22 cellular contexts compared by ENCODE assay signal in the genomic region with DNA sequence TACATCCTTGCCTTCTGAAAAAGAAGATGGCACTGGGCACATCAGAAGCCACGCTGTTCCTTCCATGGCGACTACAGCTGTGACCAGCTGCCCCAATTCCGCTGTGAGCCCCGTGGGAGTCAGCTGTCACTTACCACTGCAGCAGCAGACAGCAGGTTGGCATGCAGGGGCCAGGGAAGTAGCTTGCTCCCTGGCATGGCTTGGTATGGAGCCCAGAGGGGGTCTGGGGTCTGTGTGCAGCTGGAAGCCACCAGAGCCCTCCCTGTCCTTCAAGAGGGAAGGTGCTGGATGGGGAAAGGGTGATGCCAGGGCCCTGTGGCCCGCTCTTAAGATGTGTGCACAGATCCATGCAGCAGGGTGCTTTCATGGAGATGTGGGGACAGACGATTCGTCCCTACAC. TPM values are rescaled to one million over a fixed set of nuclear protein-coding genes. Genes with fewer than 3 reads are reported as not detected.
DNase-seq lines count a peak whose midpoint lies in the region; ATAC-seq, FAIRE-seq and TF ChIP-seq lines count a peak whose summit lies in the region.
"Had no signal": no experiment of that assay in that cellular context is flagged by ENCODE, and none has a peak within 500 bp of the region (broad histone marks: within the 10 kb centered on the region; RNA-seq: fewer than 3 reads in every experiment).

No MANE protein-coding gene starts in this region.

- no peaks in the 10 kb centered on the region for H3K36me3 Mint-ChIP-seq in activated T-helper 1 cell treated with anti-CD3 and anti-CD28 coated beads, Interleukin-12 subunit alpha, Interleukin-12 subunit beta, Interleukin-2, Interleukin-4 antibody, amounts not matched to agents 30 ng/mL and 10 ng/mL and 1 ng/mL, durations not matched to agents 14 hours and 24 hours and 36 hours (ENCODE audit: low read depth)
- no peaks in the 10 kb centered on the region for H3K36me3 Mint-ChIP-seq in neural progenitor cell

- no TSS peak for BruUV-seq in HepG2 (replicated peaks; lab: Mats Ljungman, UMichigan)
- BruUV-seq in PC-9 (replicated peaks; lab: Mats Ljungman, UMichigan) = no TSS peak

- H3K4me3 ChIP-seq in right lobe of liver (no peak overlapping the region), HepG2 (replicated peaks in 1 of 3; ENCODE audit: insufficient read depth in 1 of 3, low read depth in 2 of 3, low read length in 3 of 3) (no peak overlapping the region), neural progenitor cell (no peak overlapping the region), PC-9 (no peak overlapping the region)
- H3K4me3 ChIP-seq: A549, GM12878, GM23338, HAP-1, SJCRH30 had no signal

- H3K27ac Mint-ChIP-seq in activated T-helper 1 cell treated with anti-CD3 and anti-CD28 coated beads, Interleukin-12 subunit alpha, Interleukin-12 subunit beta, Interleukin-2, Interleukin-4 antibody, amounts not matched to agents 30 ng/mL and 10 ng/mL and 1 ng/mL, durations not matched to agents 14 hours and 24 hours and 36 hours = peak overlapping the region; percentile 8
- peak overlapping the region; percentile 39 for H3K27ac Mint-ChIP-seq in neural progenitor cell
- H3K27ac Mint-ChIP-seq: CD4-positive, alpha-beta T cell; GM23338 had no signal

- no peak overlapping the region for H3K4me2 ChIP-seq in HepG2 (ENCODE audit: low read depth, low read length)
- H3K4me2 ChIP-seq in neural progenitor cell = no peak overlapping the region
- H3K4me2 ChIP-seq in PC-9 = no peak overlapping the region
- H3K4me2 ChIP-seq: A549, GM23338 had no signal

- H3K9me3 ChIP-seq in right lobe of liver (no peaks in the 10 kb centered on the region), HepG2 (ENCODE audit: low read length) (no peaks in the 10 kb centered on the region), neural progenitor cell (ENCODE audit: low read depth) (no peaks in the 10 kb centered on the region), PC-9 (ENCODE audit: insufficient read depth, low read depth) (no peaks in the 10 kb centered on the region)
- H3K9me3 ChIP-seq: A549, BE2C, HAP-1, SJCRH30 had no signal

- H3K9ac ChIP-seq in HepG2 (ENCODE audit: insufficient read depth, low read depth, low read length) (no peak overlapping the region), neural progenitor cell (no peak overlapping the region)

- TF ChIP-seq EP300 in HepG2 (IDR thresholded peaks at IDR 0.05; ENCODE audit: low read depth in 2 of 2, low read length in 2 of 2) (no peak), HepG2 (CRISPR knock-in tag; IDR thresholded peaks at IDR 0.05; ENCODE audit: borderline replicate concordance) (no peak)

- H2AFZ ChIP-seq in HepG2 (ENCODE audit: low read length) = no peak overlapping the region
- no peak overlapping the region for H2AFZ ChIP-seq in neural progenitor cell (replicated peaks)
- H2AFZ ChIP-seq in PC-9 = no peak overlapping the region
- H2AFZ ChIP-seq: GM23338 had no signal

- H3K27me3 Mint-ChIP-seq in activated T-helper 1 cell treated with anti-CD3 and anti-CD28 coated beads, Interleukin-12 subunit alpha, Interleukin-12 subunit beta, Interleukin-2, Interleukin-4 antibody, amounts not matched to agents 30 ng/mL and 10 ng/mL and 1 ng/mL, durations not matched to agents 14 hours and 24 hours and 36 hours (ENCODE audit: insufficient read depth) = peaks cover 4% of the 10 kb centered on the region
- peaks cover 9% of the 10 kb centered on the region for H3K27me3 Mint-ChIP-seq in neural progenitor cell (ENCODE audit: insufficient read depth, low read depth)
- H3K27me3 Mint-ChIP-seq: CD4-positive, alpha-beta T cell had no signal

- intact Hi-C loops in right lobe of liver (cut with DNase I) (no loop called here), HepG2 (cut with micrococcal nuclease; ENCODE audit: unreplicated experiment) (loop anchor here (5.0 kb wide), 1 partner anchor 37 kb away; a partner anchor contains a TSS), PC-9 (cut with micrococcal nuclease; ENCODE audit: unreplicated experiment) (no loop called here)
- intact Hi-C loops in activated T-helper 1 cell treated with anti-CD3 and anti-CD28 coated beads, Interleukin-12 subunit alpha, Interleukin-12 subunit beta, Interleukin-2, Interleukin-4 antibody, amounts not matched to agents 30 ng/mL and 10 ng/mL and 1 ng/mL, durations not matched to agents 14 hours and 24 hours and 36 hours (cut with micrococcal nuclease) = no loop called here

- H3K4me3 Mint-ChIP-seq in activated T-helper 1 cell treated with anti-CD3 and anti-CD28 coated beads, Interleukin-12 subunit alpha, Interleukin-12 subunit beta, Interleukin-2, Interleukin-4 antibody, amounts not matched to agents 30 ng/mL and 10 ng/mL and 1 ng/mL, durations not matched to agents 14 hours and 24 hours and 36 hours = no peak overlapping the region
- H3K4me3 Mint-ChIP-seq in neural progenitor cell = no peak overlapping the region
- H3K4me3 Mint-ChIP-seq: CD4-positive, alpha-beta T cell; GM23338 had no signal

- H3F3A ChIP-seq in neural progenitor cell (ENCODE audit: low read depth) (peaks cover 5% of the 10 kb centered on the region), PC-9 (ENCODE audit: insufficient read depth, low read depth) (peaks cover 5% of the 10 kb centered on the region; the same call in 1 of the 2 replicates)

- H3K9me2 ChIP-seq in PC-9 (ENCODE audit: insufficient read depth) = no peaks in the 10 kb centered on the region

- POLR2A ChIA-PET in HepG2 (lab: Yijun Ruan, JAX) = no interaction called here
- POLR2A ChIA-PET in PC-9 (lab: Charles Lee; ENCODE audit: unreplicated experiment) = no interaction called here

- H3K36me3 ChIP-seq in right lobe of liver = no peaks in the 10 kb centered on the region
- H3K36me3 ChIP-seq in HepG2 (replicated peaks in 1 of 2; ENCODE audit: control insufficient read depth in 1 of 2, insufficient read depth in 2 of 2, low read length in 2 of 2) = no peaks in the 10 kb centered on the region
- H3K36me3 ChIP-seq in neural progenitor cell = no peaks in the 10 kb centered on the region
- no peaks in the 10 kb centered on the region for H3K36me3 ChIP-seq in PC-9 (ENCODE audit: low read depth)
- H3K36me3 ChIP-seq: BE2C, HAP-1, SJCRH30 had no signal

- CTCF ChIA-PET in HepG2 (lab: Yijun Ruan, JAX; ENCODE audit: low intra/inter-chr PET ratio, low total read pairs) (no interaction called here), PC-9 (lab: Charles Lee) (no interaction called here)

- H3K4me1 ChIP-seq in right lobe of liver (peaks cover 0 to 24% (median 4%) of the 10 kb centered on the region in 4 donors), HepG2 (ENCODE audit: insufficient read depth, low read length) (peaks cover 88% of the 10 kb centered on the region), neural progenitor cell (no peaks in the 10 kb centered on the region), PC-9 (replicated peaks; ENCODE audit: insufficient read depth) (no peaks in the 10 kb centered on the region; the same call in 1 of the 2 replicates)

- no peak for FAIRE-seq in HepG2 (lab: Jason Lieb, UNC)
- FAIRE-seq: A549, GM12878 had no signal

- TF ChIP-seq POLR2A in right lobe of liver (IDR thresholded peaks at IDR 0.05) = no peak
- TF ChIP-seq POLR2A in HepG2 (IDR thresholded peaks at IDR 0.05; ENCODE audit: insufficient read depth in 1 of 2, low read depth in 2 of 2, low read length in 2 of 2) = no peak

- no peaks in the 10 kb centered on the region for H3K79me2 ChIP-seq in HepG2 (ENCODE audit: insufficient read depth, low read length)
- no peaks in the 10 kb centered on the region for H3K79me2 ChIP-seq in neural progenitor cell (ENCODE audit: low read depth)
- H3K79me2 ChIP-seq in PC-9 (ENCODE audit: low read depth) = no peaks in the 10 kb centered on the region

- TF ChIP-seq CTCF in right lobe of liver (IDR thresholded peaks at IDR 0.05) (no peak), HepG2 (CRISPR knock-in tag; IDR thresholded peaks at IDR 0.05) (no peak), neural progenitor cell (IDR thresholded peaks at IDR 0.05) (no peak), PC-9 (conservative IDR thresholded peaks at IDR 0.05) (no peak)

- no peak for ATAC-seq in right lobe of liver
- ATAC-seq in HepG2 = no peak
- ATAC-seq: A549, GM12878, GM23338 had no signal

- no peak for TF ChIP-seq RAD21 in HepG2 (CRISPR knock-in tag; IDR thresholded peaks at IDR 0.05)

- 65% methylated on average over 3 of the region's 7 CpGs for WGBS in right lobe of liver (ENCODE audit: insufficient coverage, low coverage, low lambda C conversion rate, missing lambda C conversion rate)
- WGBS in HepG2 (ENCODE audit: low lambda C conversion rate) = 66% methylated on average over 7 of the region's 7 CpGs

- H3K27me3 ChIP-seq in right lobe of liver (no peaks in the 10 kb centered on the region), HepG2 (ENCODE audit: control insufficient read depth in 1 of 2, insufficient read depth in 2 of 2, low read length in 2 of 2) (no peaks in the 10 kb centered on the region; a peak in 1 of 5 replicates), neural progenitor cell (peaks cover 5% of the 10 kb centered on the region), PC-9 (ENCODE audit: insufficient read depth, low read depth) (no peaks in the 10 kb centered on the region)
- H3K27me3 ChIP-seq: SJCRH30 had no signal

- DNase-seq in right lobe of liver (peak in 2 of 3 donors; percentile 15 to 52), HepG2 (ENCODE audit: low spot score) (no peak), neural progenitor cell (ENCODE audit: low spot score) (no peak), NCI-H748 (lab: John Stamatoyannopoulos, UW; ENCODE audit: unreplicated experiment) (no peak), PC-9 (no peak)
- DNase-seq in activated T-helper 1 cell treated with anti-CD3 and anti-CD28 coated beads, Interleukin-12 subunit alpha, Interleukin-12 subunit beta, Interleukin-2, Interleukin-4 antibody, amounts not matched to agents 30 ng/mL and 10 ng/mL and 1 ng/mL, durations not matched to agents 14 hours and 24 hours and 36 hours (ENCODE audit: low spot score) = no peak
- no peak for DNase-seq in activated CD8-positive, alpha-beta memory T cell treated with anti-CD3 and anti-CD28 coated beads, Interleukin-2, amount 50 U/mL, for 4 hours
- DNase-seq: BE2C; CD4-positive, alpha-beta T cell; COR-L47; DND-41; Kasumi-1; NCI-H2081; NCI-H2171 treated with DMSO at 0.1 percent for 48 hours; NCI-H526; SJCRH30; T-helper 1 cell had no signal

- H4K20me1 ChIP-seq in HepG2 (ENCODE audit: insufficient read depth, low read length) = no peaks in the 10 kb centered on the region
- H4K20me1 ChIP-seq in neural progenitor cell (ENCODE audit: low read depth) = no peaks in the 10 kb centered on the region
- H4K20me1 ChIP-seq in PC-9 (ENCODE audit: insufficient read depth) = no peaks in the 10 kb centered on the region

- in situ Hi-C loops in HepG2 (cut with HindIII; ENCODE audit: extremely low pct_ligation_motif_present, low pct_unique_long_range_greater_than_20kb) = no loop called here

- H3K27ac ChIP-seq in right lobe of liver (no peak overlapping the region), HepG2 (ENCODE audit: extremely low read length, insufficient read depth, low read length) (no peak overlapping the region), neural progenitor cell (no peak overlapping the region), PC-9 (no peak overlapping the region)
- H3K27ac ChIP-seq: A549, SJCRH30 had no signal

- no peaks in the 10 kb centered on the region for H3K9me3 Mint-ChIP-seq in activated T-helper 1 cell treated with anti-CD3 and anti-CD28 coated beads, Interleukin-12 subunit alpha, Interleukin-12 subunit beta, Interleukin-2, Interleukin-4 antibody, amounts not matched to agents 30 ng/mL and 10 ng/mL and 1 ng/mL, durations not matched to agents 14 hours and 24 hours and 36 hours
- H3K9me3 Mint-ChIP-seq in neural progenitor cell = no peaks in the 10 kb centered on the region
- H3K9me3 Mint-ChIP-seq: CD4-positive, alpha-beta T cell; GM23338 had no signal

- no peaks in the 10 kb centered on the region for H3K4me1 Mint-ChIP-seq in activated T-helper 1 cell treated with anti-CD3 and anti-CD28 coated beads, Interleukin-12 subunit alpha, Interleukin-12 subunit beta, Interleukin-2, Interleukin-4 antibody, amounts not matched to agents 30 ng/mL and 10 ng/mL and 1 ng/mL, durations not matched to agents 14 hours and 24 hours and 36 hours (ENCODE audit: low read depth)
- peaks cover 24% of the 10 kb centered on the region for H3K4me1 Mint-ChIP-seq in neural progenitor cell

RNA-seq across cellular contexts. Expression of a gene that starts 4.6 kb away (rescaled TPM):
- 10 to 100 TPM; 16.4 to 30.2 (median 24.0) TPM for total RNA-seq in right lobe of liver
- 14.7 and 21.2 TPM in 2 replicates for total RNA-seq in HepG2 (2016; rRNA removed; fragmentation: Illumina TruSeq; extraction: Trizol)
- 3.8 and 5.1 TPM in 2 replicates for total RNA-seq in HepG2 (2016; cell fraction: cytosol; rRNA removed; fragmentation: Illumina TruSeq; extraction: Trizol; ENCODE audit: low read depth)
- 14.1 and 20.6 TPM in 2 replicates for total RNA-seq in HepG2 (2016; cell fraction: insoluble cytoplasmic fraction; rRNA removed; fragmentation: Illumina TruSeq; extraction: Trizol)
- total RNA-seq in HepG2 (2016; cell fraction: membrane; rRNA removed; fragmentation: Illumina TruSeq; extraction: Trizol) = 8.3 and 8.6 TPM in 2 replicates
- total RNA-seq in HepG2 (2016; cell fraction: nucleus; rRNA removed; fragmentation: Illumina TruSeq; extraction: Trizol) = 34.2 and 37.1 TPM in 2 replicates
- 17.6 and 22.1 TPM in 2 replicates for polyA plus RNA-seq in HepG2 (2011; rRNA removed)
- 11.0 and 12.5 TPM in 2 replicates for polyA plus RNA-seq in HepG2 (2011; cell fraction: cytosol; rRNA removed)
- 66.1 and 66.9 TPM in 2 replicates for polyA plus RNA-seq in HepG2 (2011; cell fraction: nucleus; rRNA removed)
- polyA plus RNA-seq in HepG2 (2012) = 15.7 and 19.2 TPM in 2 replicates
- polyA plus RNA-seq in HepG2 (2016; cell fraction: cytosol; fragmentation: Illumina TruSeq; extraction: Trizol; ENCODE audit: low read depth) = 1.2 TPM in 2 replicates
- 9.6 and 12.3 TPM in 2 replicates for polyA plus RNA-seq in HepG2 (2016; cell fraction: insoluble cytoplasmic fraction; fragmentation: Illumina TruSeq; extraction: Trizol; ENCODE audit: low read depth)
- 2.8 TPM in 2 replicates for polyA plus RNA-seq in HepG2 (2016; cell fraction: membrane; fragmentation: Illumina TruSeq; extraction: Trizol; ENCODE audit: low read depth)
- 46.7 and 52.0 TPM in 2 replicates for polyA plus RNA-seq in HepG2 (2016; cell fraction: nucleus; fragmentation: Illumina TruSeq; extraction: Trizol; ENCODE audit: insufficient read depth, low read depth)
- polyA minus RNA-seq in HepG2 (2011; rRNA and poly(A)+ RNA removed; ENCODE audit: low replicate concordance) = 30.7 and 49.9 TPM in 2 replicates
- 19.2 and 20.2 TPM in 2 replicates for polyA minus RNA-seq in HepG2 (2011; cell fraction: cytosol; rRNA and poly(A)+ RNA removed)
- 69.8 and 75.6 TPM in 2 replicates for polyA minus RNA-seq in HepG2 (2011; cell fraction: nucleus; rRNA and poly(A)+ RNA removed)
- 29.2 and 29.4 TPM in 2 replicates for total RNA-seq in activated T-helper 1 cell treated with anti-CD3 and anti-CD28 coated beads, Interleukin-12 subunit alpha, Interleukin-12 subunit beta, Interleukin-2, Interleukin-4 antibody, amounts not matched to agents 30 ng/mL and 10 ng/mL and 1 ng/mL, durations not matched to agents 14 hours and 24 hours and 36 hours
- total RNA-seq in neural progenitor cell (ENCODE audit: low replicate concordance) = 12.4 and 22.3 TPM in 2 replicates
- total RNA-seq in PC-9 (2021) = 52.9 and 55.4 TPM in 2 replicates

RNA-seq across cellular contexts. Expression of a gene that starts 37.3 kb away (rescaled TPM):
- total RNA-seq in right lobe of liver (100 to 1,000 TPM in 1 of 6 experiments, 10 to 100 TPM in 5; 15.1 to 101 (median 55.8) TPM), HepG2 (2016; rRNA removed; fragmentation: Illumina TruSeq; extraction: Trizol) (0.71 and 0.74 TPM in 2 replicates), neural progenitor cell (ENCODE audit: low replicate concordance) (not detected in 2 replicates), PC-9 (2021) (not detected in 2 replicates)
- 0.09 TPM in 1 of 2 replicates, not detected in the other for total RNA-seq in HepG2 (2016; cell fraction: cytosol; rRNA removed; fragmentation: Illumina TruSeq; extraction: Trizol; ENCODE audit: low read depth)
- 0.39 and 0.97 TPM in 2 replicates for total RNA-seq in HepG2 (2016; cell fraction: insoluble cytoplasmic fraction; rRNA removed; fragmentation: Illumina TruSeq; extraction: Trizol)
- total RNA-seq in HepG2 (2016; cell fraction: membrane; rRNA removed; fragmentation: Illumina TruSeq; extraction: Trizol) = 0.24 and 0.25 TPM in 2 replicates
- total RNA-seq in HepG2 (2016; cell fraction: nucleus; rRNA removed; fragmentation: Illumina TruSeq; extraction: Trizol) = 0.69 and 0.87 TPM in 2 replicates
- 1.3 and 2.0 TPM in 2 replicates for polyA plus RNA-seq in HepG2 (2011; rRNA removed)
- 0.65 and 0.95 TPM in 2 replicates for polyA plus RNA-seq in HepG2 (2011; cell fraction: cytosol; rRNA removed)
- 6.6 and 8.2 TPM in 2 replicates for polyA plus RNA-seq in HepG2 (2011; cell fraction: nucleus; rRNA removed)
- 1.1 and 2.5 TPM in 2 replicates for polyA plus RNA-seq in HepG2 (2012)
- 0.12 and 0.17 TPM in 2 replicates for polyA plus RNA-seq in HepG2 (2016; cell fraction: cytosol; fragmentation: Illumina TruSeq; extraction: Trizol; ENCODE audit: low read depth)
- 0.78 and 0.88 TPM in 2 replicates for polyA plus RNA-seq in HepG2 (2016; cell fraction: insoluble cytoplasmic fraction; fragmentation: Illumina TruSeq; extraction: Trizol; ENCODE audit: low read depth)
- 0.21 and 0.22 TPM in 2 replicates for polyA plus RNA-seq in HepG2 (2016; cell fraction: membrane; fragmentation: Illumina TruSeq; extraction: Trizol; ENCODE audit: low read depth)
- polyA plus RNA-seq in HepG2 (2016; cell fraction: nucleus; fragmentation: Illumina TruSeq; extraction: Trizol; ENCODE audit: insufficient read depth, low read depth) = 2.7 and 2.8 TPM in 2 replicates
- polyA minus RNA-seq in HepG2 (2011; rRNA and poly(A)+ RNA removed; ENCODE audit: low replicate concordance) = 2.2 TPM in 1 of 2 replicates, not detected in the other
- polyA minus RNA-seq in HepG2 (2011; cell fraction: cytosol; rRNA and poly(A)+ RNA removed) = 0.53 and 0.59 TPM in 2 replicates
- polyA minus RNA-seq in HepG2 (2011; cell fraction: nucleus; rRNA and poly(A)+ RNA removed) = 0.75 and 1.2 TPM in 2 replicates
- not detected in 2 replicates for total RNA-seq in activated T-helper 1 cell treated with anti-CD3 and anti-CD28 coated beads, Interleukin-12 subunit alpha, Interleukin-12 subunit beta, Interleukin-2, Interleukin-4 antibody, amounts not matched to agents 30 ng/mL and 10 ng/mL and 1 ng/mL, durations not matched to agents 14 hours and 24 hours and 36 hours
- total RNA-seq: CD4-positive, alpha-beta T cell; GM12878; GM23338; MCF 10A; SJCRH30 had no signal
- polyA plus RNA-seq: A549, GM23338 had no signal

RNA-seq across cellular contexts. Expression of a gene that starts 43.7 kb away (rescaled TPM):
- total RNA-seq in right lobe of liver (10 to 100 TPM; 23.5 to 48.9 (median 28.2) TPM), HepG2 (2016; rRNA removed; fragmentation: Illumina TruSeq; extraction: Trizol) (16.1 and 43.1 TPM in 2 replicates), neural progenitor cell (ENCODE audit: low replicate concordance) (0.09 and 0.34 TPM in 2 replicates), PC-9 (2021) (0.52 and 1.2 TPM in 2 replicates)
- 8.0 and 11.1 TPM in 2 replicates for total RNA-seq in HepG2 (2016; cell fraction: cytosol; rRNA removed; fragmentation: Illumina TruSeq; extraction: Trizol; ENCODE audit: low read depth)
- 15.2 and 40.9 TPM in 2 replicates for total RNA-seq in HepG2 (2016; cell fraction: insoluble cytoplasmic fraction; rRNA removed; fragmentation: Illumina TruSeq; extraction: Trizol)
- total RNA-seq in HepG2 (2016; cell fraction: membrane; rRNA removed; fragmentation: Illumina TruSeq; extraction: Trizol) = 18.0 and 22.7 TPM in 2 replicates
- 29.6 and 33.9 TPM in 2 replicates for total RNA-seq in HepG2 (2016; cell fraction: nucleus; rRNA removed; fragmentation: Illumina TruSeq; extraction: Trizol)
- polyA plus RNA-seq in HepG2 (2011; rRNA removed) = 32.0 and 50.7 TPM in 2 replicates
- polyA plus RNA-seq in HepG2 (2011; cell fraction: cytosol; rRNA removed) = 31.3 and 65.1 TPM in 2 replicates
- 65.1 and 66.5 TPM in 2 replicates for polyA plus RNA-seq in HepG2 (2011; cell fraction: nucleus; rRNA removed)
- 30.3 and 44.6 TPM in 2 replicates for polyA plus RNA-seq in HepG2 (2012)
- 10.6 and 12.9 TPM in 2 replicates for polyA plus RNA-seq in HepG2 (2016; cell fraction: cytosol; fragmentation: Illumina TruSeq; extraction: Trizol; ENCODE audit: low read depth)
- 21.1 and 21.2 TPM in 2 replicates for polyA plus RNA-seq in HepG2 (2016; cell fraction: insoluble cytoplasmic fraction; fragmentation: Illumina TruSeq; extraction: Trizol; ENCODE audit: low read depth)
- 18.9 and 20.1 TPM in 2 replicates for polyA plus RNA-seq in HepG2 (2016; cell fraction: membrane; fragmentation: Illumina TruSeq; extraction: Trizol; ENCODE audit: low read depth)
- polyA plus RNA-seq in HepG2 (2016; cell fraction: nucleus; fragmentation: Illumina TruSeq; extraction: Trizol; ENCODE audit: insufficient read depth, low read depth) = 72.0 and 85.3 TPM in 2 replicates
- 47.2 TPM in 1 of 2 replicates, not detected in the other for polyA minus RNA-seq in HepG2 (2011; rRNA and poly(A)+ RNA removed; ENCODE audit: low replicate concordance)
- 30.8 and 35.4 TPM in 2 replicates for polyA minus RNA-seq in HepG2 (2011; cell fraction: cytosol; rRNA and poly(A)+ RNA removed)
- polyA minus RNA-seq in HepG2 (2011; cell fraction: nucleus; rRNA and poly(A)+ RNA removed) = 5.7 and 6.3 TPM in 2 replicates
- total RNA-seq in activated T-helper 1 cell treated with anti-CD3 and anti-CD28 coated beads, Interleukin-12 subunit alpha, Interleukin-12 subunit beta, Interleukin-2, Interleukin-4 antibody, amounts not matched to agents 30 ng/mL and 10 ng/mL and 1 ng/mL, durations not matched to agents 14 hours and 24 hours and 36 hours = not detected in 2 replicates
- total RNA-seq: CD4-positive, alpha-beta T cell; GM12878; MCF 10A; SJCRH30 had no signal
- polyA plus RNA-seq: GM12878 had no signal

Comparison
In these comparisons a context has a peak if more than half of its experiments do, and no peak if none do; other contexts are left out.
1. DNase-seq: peak in right lobe of liver (2 of 3); none in HepG2 (single experiment), activated T-helper 1 cell treated with anti-CD3 and anti-CD28 coated beads, Interleukin-12 subunit alpha, Interleukin-12 subunit beta, Interleukin-2, Interleukin-4 antibody, amounts not matched to agents 30 ng/mL and 10 ng/mL and 1 ng/mL, durations not matched to agents 14 hours and 24 hours and 36 hours (single experiment), neural progenitor cell (single experiment), NCI-H748 (single experiment), activated CD8-positive, alpha-beta memory T cell treated with anti-CD3 and anti-CD28 coated beads, Interleukin-2, amount 50 U/mL, for 4 hours (single experiment) and PC-9 (0 of 2).
2. RNA of a gene that starts 37.3 kb away (total RNA-seq): 15.1 to 101 TPM in right lobe of liver; 0.09 to 0.97 TPM in HepG2, not detected in PC-9, not detected in activated T-helper 1 cell treated with anti-CD3 and anti-CD28 coated beads, Interleukin-12 subunit alpha, Interleukin-12 subunit beta, Interleukin-2, Interleukin-4 antibody, amounts not matched to agents 30 ng/mL and 10 ng/mL and 1 ng/mL, durations not matched to agents 14 hours and 24 hours and 36 hours and not detected in neural progenitor cell; every median in the first group is over 4 times any median in the second.